Comparison of ENCODE assay signal across 7 cellular contexts in the genomic region with DNA sequence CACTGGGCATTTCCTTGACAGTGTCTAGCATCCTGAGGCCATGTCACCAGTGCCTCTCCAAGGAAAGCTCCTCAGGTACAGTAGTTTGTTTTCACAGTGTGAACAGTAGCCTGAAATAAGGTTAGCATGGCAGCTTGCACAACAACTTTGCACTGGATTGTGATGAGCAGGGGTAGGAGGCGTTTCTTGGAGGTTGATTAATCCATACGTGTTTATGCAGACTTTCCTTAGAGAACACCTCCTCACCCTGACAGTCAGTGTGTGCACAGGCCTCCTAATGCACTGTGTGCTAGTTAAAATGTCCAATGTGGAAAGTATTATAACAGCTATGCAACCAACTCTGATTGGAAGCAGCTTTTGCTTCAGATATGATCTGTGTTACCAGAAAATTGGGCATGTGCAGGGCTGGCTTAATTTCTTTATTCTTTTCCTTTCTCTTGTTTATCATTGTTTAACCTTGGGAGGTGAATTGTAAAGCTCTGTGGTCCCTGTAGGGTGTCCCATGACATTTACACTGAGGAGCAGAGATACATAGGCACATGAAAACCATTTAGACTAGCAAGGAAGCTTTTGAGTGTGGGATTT.
"Had no signal": no experiment of that assay in that cellular context is flagged by ENCODE, and none has a peak within 500 bp of the region (broad histone marks: within the 10 kb centered on the region; RNA-seq: fewer than 3 reads in every experiment).

No MANE protein-coding gene starts in this region.

- H3K4me3 ChIP-seq: GM23338, K562 had no signal

- H3K4me3 Mint-ChIP-seq: GM23338, H9 had no signal

- H3K27ac ChIP-seq: HL-60 had no signal

- H3K27ac Mint-ChIP-seq: GM23338, H9 had no signal

- H2AFZ ChIP-seq: GM23338 had no signal

- H3K9me3 Mint-ChIP-seq: GM23338 had no signal

- H3K4me1 Mint-ChIP-seq: GM23338, H9 had no signal

- DNase-seq: H9, HCEC 1CT, IMR-90, KG1 had no signal

- H3K4me2 ChIP-seq: GM23338 had no signal
